ENCODE assay signal across 8 cellular contexts in genomic region chr10:61975107-61975932, GRCh38.
DNase-seq lines count a peak whose midpoint lies in the region; ATAC-seq and TF ChIP-seq lines count a peak whose summit lies in the region.

No MANE protein-coding gene starts in this region.

- H3K27ac Mint-ChIP-seq in T-cell = no peak overlapping the region

- peak; percentile 73 for DNase-seq in GM03348 (ENCODE audit: low spot score)
- peak; percentile 6 for DNase-seq in MG63
- DNase-seq in coronary artery (ENCODE audit: low spot score) = no peak
- DNase-seq in sigmoid colon = no peak
- DNase-seq in activated CD4-positive, alpha-beta T cell treated with anti-CD3 and anti-CD28 coated beads for 4 hours = no peak
- no peak for DNase-seq in T-cell
- no peak for DNase-seq in GM13976 (ENCODE audit: low spot score)

- ATAC-seq in GM21786 (IDR thresholded peaks at IDR 0.05; ENCODE audit: unreplicated experiment) (peak; percentile 94), T-cell (replicated peaks in 1 of 4) (no peak)

- CTCF ChIA-PET in T-cell (lab: Charles Lee) = interaction anchor here in 1 of 2 donors (0.8 to 1.1 kb wide), 2 partner anchors 8 to 37 kb away, joined by 3 read pairs; no protein-coding TSS in a partner anchor

- intact Hi-C loops in sigmoid colon (cut with DNase I) = no loop called here

- H3K36me3 ChIP-seq in MG63 = peaks cover 9% of the 10 kb centered on the region
- no peaks in the 10 kb centered on the region for H3K36me3 ChIP-seq in sigmoid colon

- H3K27me3 ChIP-seq in MG63 (no peaks in the 10 kb centered on the region), sigmoid colon (no peaks in the 10 kb centered on the region)

- TF ChIP-seq POLR2A in sigmoid colon (IDR thresholded peaks at IDR 0.05) = no peak

- peaks cover 51% of the 10 kb centered on the region for H3K36me3 Mint-ChIP-seq in T-cell

- H3K9me3 ChIP-seq in MG63 (peaks cover 2% of the 10 kb centered on the region; the same call in 1 of the 2 replicates), sigmoid colon (no peaks in the 10 kb centered on the region)

- H3K4me1 ChIP-seq in sigmoid colon = peaks cover 0 to 60% (median 49%) of the 10 kb centered on the region in 4 donors

- H3K4me3 ChIP-seq in MG63 (no peak overlapping the region), coronary artery (peak overlapping the region; percentile 0), sigmoid colon (no peak overlapping the region)

- H3K9me3 Mint-ChIP-seq in T-cell = peaks cover 0 to 4% (median 2%) of the 10 kb centered on the region in 3 donors

- H3K27ac ChIP-seq in coronary artery = peak overlapping the region; percentile 17 to 54
- peak overlapping the region; percentile 45 to 76 (median 70) for H3K27ac ChIP-seq in sigmoid colon

- TF ChIP-seq EP300 in sigmoid colon (IDR thresholded peaks at IDR 0.05) = no peak

- in situ Hi-C loops in GM13976 (cut with MboI; ENCODE audit: low sequenced_read_pairs, unreplicated experiment) = no loop called here

- H3K4me3 Mint-ChIP-seq in T-cell = no peak overlapping the region

- H3K27me3 Mint-ChIP-seq in T-cell = no peaks in the 10 kb centered on the region

- 72 to 82% methylated on average over 4 of the region's 4 CpGs for WGBS in sigmoid colon, 2 donors

- no peak for TF ChIP-seq CTCF in coronary artery (IDR thresholded peaks at IDR 0.05)
- TF ChIP-seq CTCF in sigmoid colon (IDR thresholded peaks at IDR 0.05) = no peak
- no peak for TF ChIP-seq CTCF in GM13976 (IDR thresholded peaks at IDR 0.05; ENCODE audit: borderline replicate concordance, control extremely low read depth, extremely low read depth, insufficient read depth, missing control alignments)

- POLR2A ChIA-PET in T-cell (lab: Charles Lee) = no interaction called here

- H3K4me1 Mint-ChIP-seq in T-cell = peaks cover 27 to 41% (median 33%) of the 10 kb centered on the region in 3 donors

Comparison
In these comparisons a context has a peak if more than half of its experiments do, and no peak if none do; other contexts are left out.
1. DNase-seq: peak in GM03348 (single experiment) and MG63 (single experiment); none in coronary artery (single experiment), sigmoid colon (single experiment), activated CD4-positive, alpha-beta T cell treated with anti-CD3 and anti-CD28 coated beads for 4 hours (0 of 2), T-cell (0 of 34) and GM13976 (single experiment).